In the genomic region with DNA sequence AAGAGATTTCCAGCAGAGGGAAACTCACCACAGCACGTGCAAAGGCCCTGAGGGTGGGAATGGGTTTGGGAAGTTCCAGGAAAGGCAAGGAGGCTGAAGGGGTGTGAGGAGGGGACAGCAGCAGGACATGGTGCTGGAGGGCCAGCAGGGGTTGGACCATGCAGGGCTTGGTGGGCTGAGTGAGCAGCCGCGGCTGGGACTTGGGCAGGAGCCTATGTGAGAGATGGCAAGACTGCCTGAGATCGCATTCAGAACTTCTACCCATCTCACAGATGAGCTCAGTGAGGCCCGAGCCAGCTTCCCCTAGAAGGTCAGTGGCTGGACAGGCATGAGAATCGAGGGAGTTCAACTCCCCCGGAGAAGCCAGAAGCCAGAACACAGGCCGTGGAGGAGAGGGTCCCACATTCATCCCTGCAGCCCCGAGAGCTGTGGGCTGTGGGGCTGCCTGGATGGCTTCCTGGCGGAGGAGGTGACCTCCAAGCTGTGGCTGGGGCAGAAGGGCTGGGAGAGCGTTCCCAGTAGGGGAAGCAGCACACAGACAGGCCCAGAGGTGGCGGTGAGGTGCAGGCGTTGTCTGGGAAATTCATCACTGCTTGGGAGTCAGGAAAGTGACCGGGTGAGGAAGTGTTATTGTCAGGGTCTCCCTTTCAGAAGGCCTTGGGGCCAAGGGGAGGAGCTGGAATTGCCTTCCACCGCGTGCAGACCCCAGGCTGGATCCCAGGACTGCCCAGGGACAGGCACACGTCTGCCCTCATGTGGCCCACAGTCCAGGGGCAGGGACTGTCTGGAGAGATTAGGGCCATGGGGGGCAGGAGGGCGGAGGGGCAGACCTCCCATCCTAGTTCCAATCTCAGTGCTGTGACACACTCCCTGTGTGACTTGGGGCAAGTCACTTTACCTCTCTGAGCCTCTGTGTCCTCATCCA, we compare ENCODE assay signal across 13 cellular contexts.
DNase-seq lines count a peak whose midpoint lies in the region; TF ChIP-seq lines count a peak whose summit lies in the region.
"Had no signal": no experiment of that assay in that cellular context is flagged by ENCODE, and none has a peak within 500 bp of the region (broad histone marks: within the 10 kb centered on the region; RNA-seq: fewer than 3 reads in every experiment).

No MANE protein-coding gene starts in this region.

- intact Hi-C loops in CD14-positive monocyte (cut with micrococcal nuclease) = no loop called here
- intact Hi-C loops in esophagus squamous epithelium (cut with DNase I) = no loop called here
- intact Hi-C loops in sigmoid colon (cut with DNase I) = loop anchor here (5.0 kb wide), 1 partner anchor 67 kb away; no protein-coding TSS in a partner anchor

- H3K9ac ChIP-seq in OCI-LY3 (ENCODE audit: low read length) = no peak overlapping the region

- no peaks in the 10 kb centered on the region for H3K9me3 ChIP-seq in OCI-LY3 (ENCODE audit: insufficient read depth, low read length)
- H3K9me3 ChIP-seq in esophagus squamous epithelium = no peaks in the 10 kb centered on the region
- H3K9me3 ChIP-seq in sigmoid colon = no peaks in the 10 kb centered on the region
- no peaks in the 10 kb centered on the region for H3K9me3 ChIP-seq in WERI-Rb-1 (ENCODE audit: severe bottlenecking)

- H3K4me1 Mint-ChIP-seq in CD14-positive monocyte = peaks cover 74% of the 10 kb centered on the region

- H3K9me3 Mint-ChIP-seq in CD14-positive monocyte = no peaks in the 10 kb centered on the region

- no peaks in the 10 kb centered on the region for H4K20me1 ChIP-seq in OCI-LY3 (ENCODE audit: insufficient read depth, low read length)

- H3K4me3 ChIP-seq in OCI-LY3 (ENCODE audit: low read length) = no peak overlapping the region
- H3K4me3 ChIP-seq in esophagus squamous epithelium = no peak overlapping the region
- no peak overlapping the region for H3K4me3 ChIP-seq in sigmoid colon
- H3K4me3 ChIP-seq in WERI-Rb-1 (ENCODE audit: low read depth, low read length) = no peak overlapping the region

- H3K4me2 ChIP-seq in OCI-LY3 (ENCODE audit: low read length) = no peak overlapping the region

- H3K27me3 Mint-ChIP-seq in CD14-positive monocyte (ENCODE audit: low read depth in 3 of 3) = peaks cover 0 to 11% (median 4%) of the 10 kb centered on the region in 3 donors

- no peak for TF ChIP-seq EP300 in sigmoid colon (IDR thresholded peaks at IDR 0.05)

- H3K4me1 ChIP-seq in OCI-LY3 (ENCODE audit: low read length) = peaks cover 12% of the 10 kb centered on the region
- H3K4me1 ChIP-seq in esophagus squamous epithelium = peaks cover 22 to 64% (median 42%) of the 10 kb centered on the region in 3 donors
- peaks cover 0 to 24% (median 23%) of the 10 kb centered on the region in 4 donors for H3K4me1 ChIP-seq in sigmoid colon

- H3K27ac ChIP-seq in OCI-LY3 (ENCODE audit: low read length) (no peak overlapping the region), esophagus squamous epithelium (peak overlapping the region in 3 of 4 donors; percentile 84 to 92 (median 87)), sigmoid colon (peak overlapping the region; percentile 70 to 81 (median 73)), WERI-Rb-1 (no peak overlapping the region)

- no peak for TF ChIP-seq CTCF in CD14-positive monocyte (IDR thresholded peaks at IDR 0.05)
- TF ChIP-seq CTCF in OCI-LY3 (IDR thresholded peaks at IDR 0.05; ENCODE audit: low read depth, low read length) = peak; percentile 25
- TF ChIP-seq CTCF in esophagus squamous epithelium (IDR thresholded peaks at IDR 0.05) = no peak
- no peak for TF ChIP-seq CTCF in sigmoid colon (IDR thresholded peaks at IDR 0.05)
- TF ChIP-seq CTCF in WERI-Rb-1 (IDR thresholded peaks at IDR 0.05; ENCODE audit: low read depth, low read length) = no peak

- H3K27me3 ChIP-seq in OCI-LY3 (ENCODE audit: low read depth, low read length) (peaks cover 10% of the 10 kb centered on the region), esophagus squamous epithelium (no peaks in the 10 kb centered on the region), sigmoid colon (no peaks in the 10 kb centered on the region), WERI-Rb-1 (ENCODE audit: insufficient read depth, low read depth, severe bottlenecking) (no peaks in the 10 kb centered on the region)

- TF ChIP-seq POLR2A in esophagus squamous epithelium (IDR thresholded peaks at IDR 0.05) (no peak), sigmoid colon (IDR thresholded peaks at IDR 0.05) (no peak)

- H3K79me2 ChIP-seq in OCI-LY3 (ENCODE audit: low read length) = no peaks in the 10 kb centered on the region

- peaks cover 0 to 8% of the 10 kb centered on the region in 2 donors for H3K36me3 Mint-ChIP-seq in CD14-positive monocyte

- no peak overlapping the region for H2AFZ ChIP-seq in OCI-LY3 (ENCODE audit: low read depth, low read length)

- no peaks in the 10 kb centered on the region for H3K36me3 ChIP-seq in OCI-LY3 (replicated peaks; ENCODE audit: low read depth, low read length)
- no peaks in the 10 kb centered on the region for H3K36me3 ChIP-seq in esophagus squamous epithelium
- no peaks in the 10 kb centered on the region for H3K36me3 ChIP-seq in sigmoid colon
- no peaks in the 10 kb centered on the region for H3K36me3 ChIP-seq in WERI-Rb-1

- no peak overlapping the region for H3K4me3 Mint-ChIP-seq in CD14-positive monocyte
- H3K4me3 Mint-ChIP-seq: activated CD4-positive, alpha-beta T cell treated with anti-CD3 and anti-CD28 coated beads for 36 hours had no signal

- peak overlapping the region in 6 of 7 donors; percentile 30 to 64 (median 48) for H3K27ac Mint-ChIP-seq in CD14-positive monocyte
- H3K27ac Mint-ChIP-seq: activated CD4-positive, alpha-beta T cell treated with anti-CD3 and anti-CD28 coated beads for 36 hours had no signal

- DNase-seq in CD14-positive monocyte (ENCODE audit: low spot score) (no peak), esophagus squamous epithelium (lab: John Stamatoyannopoulos, UW) (no peak), sigmoid colon (no peak), HUDEP-2 (lab: John Stamatoyannopoulos, UW; ENCODE audit: unreplicated experiment in 76 of 76) (no peak), WERI-Rb-1 (no peak), NCI-H2081 treated with DMSO at 0.1 percent for 48 hours (lab: John Stamatoyannopoulos, UW) (no peak), cerebellar cortex (ENCODE audit: low spot score) (no peak)
- DNase-seq: activated CD4-positive, alpha-beta T cell treated with anti-CD3 and anti-CD28 coated beads for 36 hours; activated effector memory CD4-positive, alpha-beta T cell treated with Interleukin-2 at 50 U/mL for 16 hours; glutamatergic neuron; NCI-H1417; NCI-H69 had no signal

- 87 to 93% methylated on average over 11 to 12 of the region's 18 CpGs for WGBS in esophagus squamous epithelium, 2 donors
- WGBS in sigmoid colon, 2 donors = 90% methylated on average over 18 of the region's 18 CpGs

Comparison
In these comparisons a context has a peak if more than half of its experiments do, and no peak if none do; other contexts are left out.
1. H3K27ac ChIP-seq: peak in esophagus squamous epithelium (3 of 4) and sigmoid colon (4 of 4); none in OCI-LY3 (single experiment) and WERI-Rb-1 (single experiment).